In genomic region chr22:44926491-44927415, GRCh38 we compare ENCODE assay signal across 1 cellular context.
TF ChIP-seq lines count a peak whose summit lies in the region.

No MANE protein-coding gene starts in this region.

TF ChIP-seq in neural cell, 6 proteins besides CTCF, POLR2A, EP300 and RAD21 (continued from another document):
- TF ChIP-seq EZH2 (IDR thresholded peaks at IDR 0.05; ENCODE audit: borderline replicate concordance, insufficient read depth, low read length, poor library complexity, severe bottlenecking) (no peak), TAF1 (IDR thresholded peaks at IDR 0.05; ENCODE audit: low read depth) (no peak)
